ENCODE assay signal across 8 cellular contexts in the genomic region with DNA sequence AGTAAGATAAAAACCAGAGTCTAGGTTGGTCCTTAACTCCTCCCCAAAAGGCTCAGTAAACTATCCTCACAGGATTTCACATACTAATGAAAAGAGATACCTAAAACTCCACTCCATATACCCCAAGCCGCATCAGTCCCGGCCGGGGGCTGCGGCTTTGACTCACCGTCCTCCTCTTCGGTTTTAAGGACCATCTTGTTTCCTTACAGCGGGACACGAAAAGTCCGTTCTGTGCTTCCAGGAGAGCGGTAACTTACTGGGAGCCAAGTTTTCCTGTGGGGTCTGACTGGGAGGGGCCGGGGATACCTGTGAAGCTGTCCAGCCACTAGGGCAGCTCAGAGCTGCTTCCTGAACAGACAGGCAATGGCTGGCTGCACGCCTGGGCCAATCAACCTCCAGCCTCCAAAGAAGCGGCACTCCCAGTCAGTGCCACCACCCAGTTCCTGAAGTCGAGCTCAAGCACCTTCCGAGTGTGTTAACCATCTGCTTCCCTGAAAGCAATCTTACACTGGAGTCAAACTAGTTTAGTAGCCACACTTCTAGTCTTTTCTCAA. TPM values are rescaled to one million over a fixed set of nuclear protein-coding genes. Genes with fewer than 3 reads are reported as not detected.
DNase-seq lines count a peak whose midpoint lies in the region; TF ChIP-seq lines count a peak whose summit lies in the region.

No MANE protein-coding gene starts in this region.

- H3K4me3 ChIP-seq in GM23248 (0 out of 2 replicates have a peak overlapping the region, but pooled peaks have one; percentile 8), colonic mucosa (peak overlapping the region; percentile 57), tibial artery (peak overlapping the region; percentile 53 to 68)

- peaks cover 13% of the 10 kb centered on the region for H3F3A ChIP-seq in GM23248 (ENCODE audit: insufficient read depth)

- intact Hi-C loops in colonic mucosa (cut with DNase I), result no loop called here
- intact Hi-C loops in tibial artery (cut with DNase I; ENCODE audit: low total_unique reads), result no loop called here

- H3K9me3 ChIP-seq in GM23248 (ENCODE audit: low read depth) (no peaks in the 10 kb centered on the region), colonic mucosa (no peaks in the 10 kb centered on the region), tibial artery (no peaks in the 10 kb centered on the region)

- H3K4me1 ChIP-seq in GM23248 (ENCODE audit: insufficient read depth) (peaks cover 31% of the 10 kb centered on the region), colonic mucosa (peaks cover 5% of the 10 kb centered on the region), tibial artery (peaks cover 0 to 36% (median 24%) of the 10 kb centered on the region in 4 donors)

- no peaks in the 10 kb centered on the region for H3K9me3 Mint-ChIP-seq in mesothelial cell of epicardium

- 81 to 86% methylated on average over 15 of the region's 15 CpGs for WGBS in GM23248 (ENCODE audit: low coverage in 1 of 2, low lambda C conversion rate in 2 of 2, missing lambda C conversion rate in 2 of 2), 2 experiments

- TF ChIP-seq CTCF in VCaP (conservative IDR thresholded peaks at IDR 0.05), result peak; percentile 21; the same call in 1 of the 2 replicates
- TF ChIP-seq CTCF in colonic mucosa (IDR thresholded peaks at IDR 0.05), result no peak
- no peak for TF ChIP-seq CTCF in mesothelial cell of epicardium (IDR thresholded peaks at IDR 0.05; ENCODE audit: unreplicated experiment)
- TF ChIP-seq CTCF in tibial artery (IDR thresholded peaks at IDR 0.05), result no peak

- in situ Hi-C loops in GM23248 (cut with MboI), result loop anchor here (10.0 kb wide), 1 partner anchor 58 kb away; no protein-coding TSS in a partner anchor

- H3K27ac Mint-ChIP-seq in mesothelial cell of epicardium, result peak overlapping the region; percentile 47

- H3K9me2 ChIP-seq in GM23248 (ENCODE audit: insufficient read depth), result no peaks in the 10 kb centered on the region

- H3K4me1 Mint-ChIP-seq in mesothelial cell of epicardium, result peaks cover 43% of the 10 kb centered on the region

- peaks cover 95% of the 10 kb centered on the region for H3K79me2 ChIP-seq in GM23248 (ENCODE audit: insufficient read depth)

- no peaks in the 10 kb centered on the region; the same call in 1 of the 2 replicates for H4K20me1 ChIP-seq in GM23248 (ENCODE audit: insufficient read depth)

- H3K9ac ChIP-seq in GM23248 (no peak overlapping the region), colonic mucosa (ENCODE audit: low read depth in 2 of 2, low read length in 2 of 2) (peak overlapping the region; percentile 78 to 94)

- no peaks in the 10 kb centered on the region for H3K36me3 ChIP-seq in GM23248 (ENCODE audit: low read depth)
- no peaks in the 10 kb centered on the region for H3K36me3 ChIP-seq in colonic mucosa
- no peaks in the 10 kb centered on the region for H3K36me3 ChIP-seq in tibial artery

- no peak overlapping the region for H2AFZ ChIP-seq in GM23248

- H3K27me3 ChIP-seq in GM23248 (replicated peaks; ENCODE audit: insufficient read depth) (no peaks in the 10 kb centered on the region), colonic mucosa (no peaks in the 10 kb centered on the region), tibial artery (no peaks in the 10 kb centered on the region)

- H3K4me2 ChIP-seq in GM23248 (ENCODE audit: unreplicated experiment), result peak overlapping the region; percentile 44

- peak overlapping the region; percentile 5 for H3K4me3 Mint-ChIP-seq in mesothelial cell of epicardium

- peaks cover 4% of the 10 kb centered on the region for H3K36me3 Mint-ChIP-seq in mesothelial cell of epicardium

- DNase-seq in ELF-1 (ENCODE audit: low read depth, low spot score) (peak; percentile 75), GM23248 (no peak), NCI-H1105 treated with DMSO at 0.1 percent for 48 hours (lab: John Stamatoyannopoulos, UW) (peak; percentile 32), colonic mucosa (peak; percentile 94), mesothelial cell of epicardium (ENCODE audit: low spot score in 2 of 2, unreplicated experiment in 2 of 2) (no peak), tibial artery (peak; percentile 78 to 81), dedifferentiated amniotic fluid mesenchymal stem cell (ENCODE audit: extremely low spot score) (no peak)

- peak overlapping the region; percentile 31 for H3K27ac ChIP-seq in GM23248
- H3K27ac ChIP-seq in VCaP, result peak overlapping the region; percentile 84
- peak overlapping the region; percentile 90 for H3K27ac ChIP-seq in colonic mucosa
- H3K27ac ChIP-seq in tibial artery, result peak overlapping the region; percentile 49 to 75

- H3K27me3 Mint-ChIP-seq in mesothelial cell of epicardium (ENCODE audit: low read depth), result no peaks in the 10 kb centered on the region

RNA-seq across cellular contexts. Expression of a gene that starts 45.5 kb away (rescaled TPM):
- 10.4 and 16.8 TPM in 2 replicates for total RNA-seq in GM23248 (2014; rRNA removed; shearing (Covaris generic))
- 11.7 TPM in 2 replicates for polyA plus RNA-seq in GM23248 (2016; fragmentation: Nextera tagmentation; extraction: Ambion mirVana)
- 10 to 100 TPM; 54.6 to 68.9 TPM for total RNA-seq in colonic mucosa
- 40.3 to 44.3 TPM (median 42.8 TPM) in 3 replicates for total RNA-seq in mesothelial cell of epicardium

Comparison
In these comparisons a context has a peak if more than half of its experiments do, and no peak if none do; other contexts are left out.
1. DNase-seq: peak in ELF-1 (single experiment), NCI-H1105 treated with DMSO at 0.1 percent for 48 hours (single experiment), colonic mucosa (single experiment) and tibial artery (2 of 2); none in GM23248 (single experiment), mesothelial cell of epicardium (0 of 2) and dedifferentiated amniotic fluid mesenchymal stem cell (single experiment).
2. H3K27ac ChIP-seq: peak in every context shown above with its lines; median percentile 90 in colonic mucosa; 84 in VCaP; 62 in tibial artery; 31 in GM23248.
3. H3K4me3 ChIP-seq: peak in every context shown above with its lines; median percentile 60 in tibial artery; 57 in colonic mucosa; 8 in GM23248.